In the genomic region with DNA sequence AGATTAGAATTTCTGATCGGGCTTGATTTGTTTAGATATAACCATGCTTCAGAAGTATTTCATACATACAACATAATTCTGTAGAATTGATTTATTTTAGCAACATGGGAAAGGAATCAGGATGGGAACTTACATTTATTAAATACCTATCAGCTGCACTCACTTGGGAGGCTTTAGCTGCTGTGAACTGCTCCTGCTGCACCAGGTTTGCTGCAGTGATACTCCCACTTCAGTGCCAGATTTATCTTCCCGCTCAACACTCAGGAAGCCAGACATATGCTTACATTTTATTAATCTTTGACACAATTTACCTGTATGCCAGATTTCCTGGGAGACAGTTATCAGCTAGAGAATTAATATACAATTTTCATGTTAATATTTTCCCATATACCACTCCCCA, we compare ENCODE assay signal across 19 cellular contexts.
"Had no signal": no experiment of that assay in that cellular context is flagged by ENCODE, and none has a peak within 500 bp of the region (broad histone marks: within the 10 kb centered on the region; RNA-seq: fewer than 3 reads in every experiment).

No MANE protein-coding gene starts in this region.

- H3K4me3 Mint-ChIP-seq: dendritic cell treated with granulocyte-macrophage colony-stimulating factor and Interleukin-4, amounts not matched to agents 40 ng/mL and 50 ng/mL, for 4 days; effector memory CD8-positive, alpha-beta T cell; endodermal cell had no signal

- DNase-seq: colonic mucosa; cortex of kidney; dermis blood vessel endothelial cell; dorsolateral prefrontal cortex; effector CD4-positive, alpha-beta T cell; effector CD8-positive, alpha-beta T cell; effector memory CD4-positive, alpha-beta T cell; effector memory CD8-positive, alpha-beta T cell; endodermal cell; erythroblast; esophagus squamous epithelium; foreskin fibroblast; foreskin keratinocyte; foreskin melanocyte; gastrocnemius medialis; glutamatergic neuron; heart left ventricle; heart right ventricle had no signal

- H3K27me3 Mint-ChIP-seq: dendritic cell treated with granulocyte-macrophage colony-stimulating factor and Interleukin-4, amounts not matched to agents 40 ng/mL and 50 ng/mL, for 4 days; effector memory CD8-positive, alpha-beta T cell had no signal

- H3K27ac Mint-ChIP-seq: dendritic cell treated with granulocyte-macrophage colony-stimulating factor and Interleukin-4, amounts not matched to agents 40 ng/mL and 50 ng/mL, for 4 days; effector memory CD8-positive, alpha-beta T cell had no signal
